10 cellular contexts compared by ENCODE assay signal in the genomic region with DNA sequence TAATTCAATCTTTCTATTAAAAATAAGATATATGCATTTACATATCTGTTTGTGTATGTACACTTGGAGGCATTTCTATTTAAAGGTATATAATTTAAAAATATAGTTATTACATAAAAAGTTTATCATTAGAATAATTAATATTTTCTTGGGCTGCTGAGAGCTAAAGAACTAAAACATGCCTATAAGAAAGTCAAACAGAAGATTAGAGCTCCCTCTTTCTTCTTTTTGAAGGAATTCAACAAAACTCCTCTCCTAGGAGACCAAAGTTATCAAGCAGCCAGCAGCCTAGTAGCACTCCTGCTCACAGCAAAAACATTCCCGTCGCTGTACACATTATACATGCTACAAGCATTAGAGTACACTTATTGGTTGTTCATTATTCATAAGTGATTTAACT.
DNase-seq lines count a peak whose midpoint lies in the region; ATAC-seq, FAIRE-seq and TF ChIP-seq lines count a peak whose summit lies in the region.
"Had no signal": no experiment of that assay in that cellular context is flagged by ENCODE, and none has a peak within 500 bp of the region (broad histone marks: within the 10 kb centered on the region; RNA-seq: fewer than 3 reads in every experiment).

No MANE protein-coding gene starts in this region.

- no peak overlapping the region for H3K9ac ChIP-seq in HCT116 (ENCODE audit: low read length)

- no peaks in the 10 kb centered on the region for H3K27me3 Mint-ChIP-seq in activated CD8-positive, alpha-beta T cell treated with anti-CD3 and anti-CD28 coated beads, Interleukin-2, amount 10 ng/mL, durations not matched to agents 7 days and 5 days (ENCODE audit: low read depth)

- H3K4me3 ChIP-seq in HCT116 (replicated peaks in 1 of 2; ENCODE audit: low read depth in 1 of 2, low read length in 2 of 2): no peak overlapping the region
- H3K4me3 ChIP-seq in fibroblast of villous mesenchyme (ENCODE audit: low read depth, low read length): no peak overlapping the region
- H3K4me3 ChIP-seq in lower leg skin (ENCODE audit: low read depth, poor library complexity, severe bottlenecking): no peak overlapping the region
- H3K4me3 ChIP-seq: skin epidermis had no signal

- no peaks in the 10 kb centered on the region for H3K9me2 ChIP-seq in HCT116 (ENCODE audit: insufficient read depth)

- no peak overlapping the region for H3K4me3 Mint-ChIP-seq in activated CD8-positive, alpha-beta T cell treated with anti-CD3 and anti-CD28 coated beads, Interleukin-2, amount 10 ng/mL, durations not matched to agents 7 days and 5 days

- intact Hi-C loops in HCT116 (cut with micrococcal nuclease): no loop called here
- intact Hi-C loops in lower leg skin (cut with DNase I; ENCODE audit: low total_unique reads): no loop called here

- no peak overlapping the region for H2AFZ ChIP-seq in HCT116 (ENCODE audit: low read depth, low read length, poor library complexity, severe bottlenecking)

- no peak for ATAC-seq in HCT116
- no peak for ATAC-seq in HG02571 (IDR thresholded peaks at IDR 0.05; ENCODE audit: unreplicated experiment)
- no peak for ATAC-seq in activated CD8-positive, alpha-beta T cell treated with anti-CD3 and anti-CD28 coated beads, Interleukin-2, amount 10 ng/mL, durations not matched to agents 7 days and 5 days

- POLR2A ChIA-PET in HCT116 (lab: Charles Lee): no interaction called here
- POLR2A ChIA-PET in activated CD8-positive, alpha-beta T cell treated with anti-CD3 and anti-CD28 coated beads, Interleukin-2, amount 10 ng/mL, durations not matched to agents 7 days and 5 days (lab: Charles Lee): no interaction called here

- 0 out of 2 replicates have a peak, but pooled peaks have one; percentile 10 for TF ChIP-seq RAD21 in HCT116 (IDR thresholded peaks at IDR 0.05; ENCODE audit: low read depth)

- WGBS in lower leg skin, 2 donors: 25 to 33% methylated on average over 2 of the region's 2 CpGs

- H3K79me2 ChIP-seq in HCT116 (ENCODE audit: insufficient read depth, low read length): no peaks in the 10 kb centered on the region

- no peaks in the 10 kb centered on the region for H3K27me3 ChIP-seq in HCT116 (ENCODE audit: insufficient read depth, low read length)

- RAD21 ChIA-PET in HCT116 (lab: Charles Lee; ENCODE audit: low non-redundant PET in 1 of 2, low total read pairs in 2 of 2, uncharacterized antibody in 2 of 2, unreplicated experiment in 2 of 2): no interaction called here

- H3K9me3 ChIP-seq in HCT116 (ENCODE audit: control insufficient read depth in 1 of 2, insufficient read depth in 1 of 2, low read depth in 1 of 2, low read length in 2 of 2): no peaks in the 10 kb centered on the region

- H4K20me1 ChIP-seq in HCT116 (ENCODE audit: insufficient read depth): no peaks in the 10 kb centered on the region; the same call in 1 of the 2 replicates

- TF ChIP-seq POLR2A in HCT116 (IDR thresholded peaks at IDR 0.05; ENCODE audit: borderline replicate concordance, extremely low read depth, insufficient read depth, insufficient read length) (no peak), lower leg skin (IDR thresholded peaks at IDR 0.05) (no peak)

- no peak overlapping the region for H3K27ac ChIP-seq in HCT116 (ENCODE audit: low read depth, low read length)
- H3K27ac ChIP-seq: skin epidermis had no signal

- CTCF ChIA-PET in HCT116 (lab: Charles Lee): interaction anchor here (1.2 kb wide), 1 partner anchor 10 kb away, joined by 3 read pairs; no protein-coding TSS in a partner anchor
- CTCF ChIA-PET in activated CD8-positive, alpha-beta T cell treated with anti-CD3 and anti-CD28 coated beads, Interleukin-2, amount 10 ng/mL, durations not matched to agents 7 days and 5 days (lab: Charles Lee): interaction anchor here (0.7 to 2.9 kb wide), 4 partner anchors 14 to 317 kb away, joined by 3 to 20 read pairs (median 4); no protein-coding TSS in a partner anchor

- no peaks in the 10 kb centered on the region for H3K36me3 Mint-ChIP-seq in activated CD8-positive, alpha-beta T cell treated with anti-CD3 and anti-CD28 coated beads, Interleukin-2, amount 10 ng/mL, durations not matched to agents 7 days and 5 days (ENCODE audit: low read depth)

- no peak overlapping the region for H3K4me2 ChIP-seq in HCT116 (ENCODE audit: low read length)

- H3K27ac Mint-ChIP-seq in activated CD8-positive, alpha-beta T cell treated with anti-CD3 and anti-CD28 coated beads, Interleukin-2, amount 10 ng/mL, durations not matched to agents 7 days and 5 days: no peak overlapping the region

- no TSS peak for BruUV-seq in HCT116 (replicated peaks; lab: Mats Ljungman, UMichigan)

- FAIRE-seq in A204.1 (lab: Jason Lieb, UNC): peak; percentile 85

- no peaks in the 10 kb centered on the region for H3K4me1 ChIP-seq in HCT116 (ENCODE audit: control insufficient read depth in 1 of 2, insufficient read depth in 2 of 2, low read length in 2 of 2)

- no peaks in the 10 kb centered on the region for H3K36me3 ChIP-seq in HCT116 (ENCODE audit: control insufficient read depth in 1 of 2, insufficient read depth in 2 of 2, low read length in 2 of 2)

- DNase-seq in HCT116 (ENCODE audit: low read depth, low spot score): no peak
- DNase-seq in RPMI8226: peak; percentile 11
- peak; percentile 21 for DNase-seq in fibroblast of villous mesenchyme (ENCODE audit: low read depth)
- DNase-seq in activated CD8-positive, alpha-beta memory T cell treated with anti-CD3 and anti-CD28 coated beads, Interleukin-2, amount 50 U/mL, for 48 hours: no peak
- no peak for DNase-seq in lower leg skin (ENCODE audit: low spot score in 2 of 2)
- DNase-seq in activated CD8-positive, alpha-beta T cell treated with anti-CD3 and anti-CD28 coated beads, Interleukin-2, amount 10 ng/mL, durations not matched to agents 7 days and 5 days: no peak
- DNase-seq: effector CD8-positive, alpha-beta T cell had no signal

- no peaks in the 10 kb centered on the region for H3K4me1 Mint-ChIP-seq in activated CD8-positive, alpha-beta T cell treated with anti-CD3 and anti-CD28 coated beads, Interleukin-2, amount 10 ng/mL, durations not matched to agents 7 days and 5 days (ENCODE audit: low read depth)

- TF ChIP-seq CTCF in HCT116 (IDR thresholded peaks at IDR 0.05 in 2 of 3, conservative IDR thresholded peaks at IDR 0.05 in 1 of 3; ENCODE audit: borderline replicate concordance in 1 of 3, insufficient read depth in 1 of 3, low read depth in 2 of 3, low read length in 2 of 3) (no peak), fibroblast of villous mesenchyme (IDR thresholded peaks at IDR 0.05; ENCODE audit: insufficient read depth, low read depth, low read length) (peak; percentile 40), lower leg skin (IDR thresholded peaks at IDR 0.05) (no peak)

- H3K9me3 Mint-ChIP-seq in activated CD8-positive, alpha-beta T cell treated with anti-CD3 and anti-CD28 coated beads, Interleukin-2, amount 10 ng/mL, durations not matched to agents 7 days and 5 days (ENCODE audit: insufficient read depth): no peaks in the 10 kb centered on the region

TF ChIP-seq in HCT116, 20 proteins besides CTCF, POLR2A, EP300 and RAD21:
- TF ChIP-seq ELF1 (IDR thresholded peaks at IDR 0.05; ENCODE audit: borderline replicate concordance, low read depth) (no peak), ZNF274 (IDR thresholded peaks at IDR 0.05; ENCODE audit: low read depth, low read length) (no peak), CBX3 (IDR thresholded peaks at IDR 0.05; ENCODE audit: low read depth) (no peak), EZH2 (IDR thresholded peaks at IDR 0.05) (no peak), JUND (IDR thresholded peaks at IDR 0.05) (no peak), POLR2AphosphoS5 (IDR thresholded peaks at IDR 0.05; ENCODE audit: low read depth, low read length) (no peak), SP1 (IDR thresholded peaks at IDR 0.05; ENCODE audit: low read depth) (no peak)
TF ChIP-seq in HCT116: peak in this region for 0.

Comparison
In these comparisons a context has a peak if more than half of its experiments do, and no peak if none do; other contexts are left out.
1. DNase-seq: peak in RPMI8226 (single experiment) and fibroblast of villous mesenchyme (single experiment); none in HCT116 (single experiment), activated CD8-positive, alpha-beta memory T cell treated with anti-CD3 and anti-CD28 coated beads, Interleukin-2, amount 50 U/mL, for 48 hours (single experiment), lower leg skin (0 of 2) and activated CD8-positive, alpha-beta T cell treated with anti-CD3 and anti-CD28 coated beads, Interleukin-2, amount 10 ng/mL, durations not matched to agents 7 days and 5 days (single experiment).